In the genomic region with DNA sequence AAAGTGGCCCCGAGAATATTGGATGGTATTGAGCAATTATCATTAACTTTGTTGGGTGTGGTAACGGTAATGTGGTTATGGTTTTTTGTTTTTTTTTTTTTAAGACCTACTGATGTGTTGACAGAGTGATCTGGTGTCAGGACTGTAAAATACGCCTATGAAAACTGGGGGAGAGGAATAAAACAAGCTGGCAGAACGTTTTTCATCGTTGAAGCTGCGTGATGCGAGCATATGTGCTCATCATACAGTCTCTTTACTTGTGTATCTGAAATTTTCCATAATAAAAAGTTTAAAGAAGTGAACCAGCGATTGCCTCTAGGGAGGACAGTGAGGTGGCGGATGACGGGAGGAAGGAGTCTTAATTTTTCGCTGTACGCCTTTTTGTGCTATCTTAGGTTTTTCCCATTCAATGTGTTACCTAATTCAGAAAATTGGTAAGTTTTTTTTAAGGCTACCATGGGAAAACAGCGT, we compare ENCODE assay signal across 1 cellular context.
A peak's percentile ranks its signal among the peaks of the same experiment; 100 is the strongest.
TF ChIP-seq lines count a peak whose summit lies in the region.

No MANE protein-coding gene starts in this region.

TF ChIP-seq in HEK293, 187 proteins besides CTCF, POLR2A, EP300 and RAD21 (continued from another document):
- TF ChIP-seq ZNF830 (tag by site-specific recombination; IDR thresholded peaks at IDR 0.05; ENCODE audit: low read depth) (no peak), ZNF747 (tag by site-specific recombination; IDR thresholded peaks at IDR 0.05) (no peak), ZEB2 (tag by site-specific recombination; IDR thresholded peaks at IDR 0.05) (peak; percentile 59; the same call in 1 of the 2 replicates), ZNF19 (tag by site-specific recombination; IDR thresholded peaks at IDR 0.05; ENCODE audit: low read depth) (no peak)
- TF ChIP-seq, protein P1, sequence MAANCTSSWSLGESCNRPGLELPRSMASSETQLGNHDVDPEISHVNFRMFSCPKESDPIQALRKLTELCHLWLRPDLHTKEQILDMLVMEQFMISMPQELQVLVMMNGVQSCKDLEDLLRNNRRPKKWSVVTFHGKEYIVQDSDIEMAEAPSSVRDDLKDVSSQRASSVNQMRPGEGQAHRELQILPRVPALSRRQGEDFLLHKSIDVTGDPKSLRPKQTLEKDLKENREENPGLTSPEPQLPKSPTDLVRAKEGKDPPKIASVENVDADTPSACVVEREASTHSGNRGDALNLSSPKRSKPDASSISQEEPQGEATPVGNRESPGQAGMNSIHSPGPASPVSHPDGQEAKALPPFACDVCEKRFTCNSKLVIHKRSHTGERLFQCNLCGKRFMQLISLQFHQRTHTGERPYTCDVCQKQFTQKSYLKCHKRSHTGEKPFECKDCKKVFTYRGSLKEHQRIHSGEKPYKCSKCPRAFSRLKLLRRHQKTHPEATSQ (tag by site-specific recombination; IDR thresholded peaks at IDR 0.05), result no peak
